Comparison of ENCODE assay signal across 8 cellular contexts in the genomic region with DNA sequence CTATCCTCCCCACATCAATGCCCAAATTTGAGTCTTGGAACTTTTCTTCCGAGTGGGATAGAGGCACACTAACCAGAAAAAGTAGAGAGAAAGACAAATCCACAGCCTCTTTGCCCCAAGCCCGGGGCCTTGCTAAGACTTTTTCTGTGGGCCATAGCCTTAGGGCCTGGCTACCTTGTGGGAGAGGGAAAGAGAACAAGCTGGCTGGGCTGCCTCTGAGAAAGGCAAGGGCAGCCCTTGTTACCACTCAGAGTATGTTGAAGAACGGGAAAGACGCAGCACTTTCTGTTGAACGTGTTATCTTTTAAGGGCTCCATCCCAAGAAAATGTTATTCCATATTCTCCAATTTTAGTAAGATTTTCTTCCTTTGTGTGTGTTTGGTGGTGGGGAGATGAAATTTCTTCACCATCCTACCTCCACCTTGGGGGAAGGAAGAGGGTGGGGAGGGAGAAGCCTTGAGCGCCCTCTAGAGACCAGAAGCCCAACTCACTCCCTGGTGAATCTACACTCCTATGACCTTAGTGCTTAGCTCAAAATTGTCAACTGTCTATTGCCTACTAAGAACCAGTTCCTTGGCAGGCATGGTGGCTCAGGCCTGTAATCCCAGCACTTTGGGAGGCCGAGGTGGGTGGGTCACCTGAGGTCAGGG. TPM values are rescaled to one million over a fixed set of nuclear protein-coding genes. Genes with fewer than 3 reads are reported as not detected.
DNase-seq lines count a peak whose midpoint lies in the region; ATAC-seq and TF ChIP-seq lines count a peak whose summit lies in the region.

No MANE protein-coding gene starts in this region.

- peak; percentile 70 for DNase-seq in DMS53 (lab: John Stamatoyannopoulos, UW)
- peak; percentile 62 for DNase-seq in HT1080 (ENCODE audit: low read depth)
- DNase-seq in T-helper 2 cell: peak in 4 of 5 experiments; percentile 13 to 72 (median 20)
- DNase-seq in dorsolateral prefrontal cortex: no peak
- peak; percentile 19 for DNase-seq in retina
- no peak for DNase-seq in uterus

- TF ChIP-seq CTCF in dorsolateral prefrontal cortex (IDR thresholded peaks at IDR 0.05 in 54 of 56, conservative IDR thresholded peaks at IDR 0.05 in 2 of 56; ENCODE audit: low read depth in 1 of 56, partially characterized antibody in 56 of 56) (peak in 33 of 56 donors; percentile 10 to 44 (median 31)), uterus (IDR thresholded peaks at IDR 0.05) (no peak)

- no peak overlapping the region for H3K4me3 ChIP-seq in dorsolateral prefrontal cortex
- H3K4me3 ChIP-seq in uterus: no peak overlapping the region

- H3K9me3 ChIP-seq in uterus: no peaks in the 10 kb centered on the region

- peaks cover 0 to 4% of the 10 kb centered on the region in 2 donors for H3K4me1 ChIP-seq in uterus

- no peaks in the 10 kb centered on the region for H3K36me3 ChIP-seq in uterus

- ATAC-seq in HG03521 (IDR thresholded peaks at IDR 0.05; ENCODE audit: unreplicated experiment) (no peak), GM18867 (IDR thresholded peaks at IDR 0.05; ENCODE audit: unreplicated experiment) (no peak)

- H3K27me3 ChIP-seq in dorsolateral prefrontal cortex: no peaks in the 10 kb centered on the region
- H3K27me3 ChIP-seq in uterus: no peaks in the 10 kb centered on the region

- TF ChIP-seq POLR2A in uterus (IDR thresholded peaks at IDR 0.05): no peak

- H3K27ac ChIP-seq in dorsolateral prefrontal cortex (peak overlapping the region in 4 of 59 donors; percentile 4 to 11 (median 10)), uterus (no peak overlapping the region)

- intact Hi-C loops in dorsolateral prefrontal cortex (cut with DNase I) (no loop called here), uterus (cut with DNase I; ENCODE audit: low total_unique reads) (no loop called here)

RNA-seq across cellular contexts. Expression of a gene that starts 3.9 kb away (rescaled TPM):
- total RNA-seq in HT1080 (2014; rRNA removed; shearing (Covaris generic)): 13.3 and 14.6 TPM in 2 replicates
- 12.4 and 13.9 TPM in 2 replicates for polyA plus RNA-seq in HT1080 (2015; cell fraction: cytosol; rRNA removed)
- 14.1 and 20.1 TPM in 2 replicates for polyA plus RNA-seq in HT1080 (2015; cell fraction: nucleus; rRNA removed)
- total RNA-seq in dorsolateral prefrontal cortex (10 to 100 TPM; 20.9 to 56.9 (median 34.7) TPM), uterus (10 to 100 TPM; 18.2 to 56.5 (median 40.4) TPM)

Comparison
In these comparisons a context has a peak if more than half of its experiments do, and no peak if none do; other contexts are left out.
1. DNase-seq: peak in DMS53 (single experiment), HT1080 (single experiment), T-helper 2 cell (4 of 5) and retina (single experiment); none in dorsolateral prefrontal cortex (0 of 10) and uterus (0 of 2).
2. CTCF ChIP-seq: peak in dorsolateral prefrontal cortex (33 of 56); none in uterus (0 of 4).